ENCODE assay signal across 1 cellular context in genomic region chr7:74481458-74482324, GRCh38.
TF ChIP-seq lines count a peak whose summit lies in the region.

No MANE protein-coding gene starts in this region.

TF ChIP-seq in endothelial cell of umbilical vein, 7 proteins besides CTCF, POLR2A, EP300 and RAD21:
- no peak for TF ChIP-seq JUN (IDR thresholded peaks at IDR 0.05; ENCODE audit: borderline replicate concordance, insufficient read depth, insufficient read length, low read depth)
- TF ChIP-seq MYC (IDR thresholded peaks at IDR 0.05; ENCODE audit: low read depth, low read length), result no peak
- TF ChIP-seq MAX (IDR thresholded peaks at IDR 0.05; ENCODE audit: insufficient read depth, insufficient read length), result no peak
- no peak for TF ChIP-seq POLR2AphosphoS5 (IDR thresholded peaks at IDR 0.05; ENCODE audit: insufficient read depth, low read depth, low read length)
- no peak for TF ChIP-seq EZH2 (IDR thresholded peaks at IDR 0.05; ENCODE audit: borderline replicate concordance, low read depth, low read length, severe bottlenecking)
- TF ChIP-seq FOS (IDR thresholded peaks at IDR 0.05; ENCODE audit: borderline replicate concordance, insufficient read depth, low read length), result no peak
- TF ChIP-seq GATA2 (IDR thresholded peaks at IDR 0.05; ENCODE audit: insufficient read depth, insufficient read length, low read depth, low read length), result no peak
TF ChIP-seq in endothelial cell of umbilical vein: peak in this region for 0.
